10 cellular contexts compared by ENCODE assay signal in the genomic region with DNA sequence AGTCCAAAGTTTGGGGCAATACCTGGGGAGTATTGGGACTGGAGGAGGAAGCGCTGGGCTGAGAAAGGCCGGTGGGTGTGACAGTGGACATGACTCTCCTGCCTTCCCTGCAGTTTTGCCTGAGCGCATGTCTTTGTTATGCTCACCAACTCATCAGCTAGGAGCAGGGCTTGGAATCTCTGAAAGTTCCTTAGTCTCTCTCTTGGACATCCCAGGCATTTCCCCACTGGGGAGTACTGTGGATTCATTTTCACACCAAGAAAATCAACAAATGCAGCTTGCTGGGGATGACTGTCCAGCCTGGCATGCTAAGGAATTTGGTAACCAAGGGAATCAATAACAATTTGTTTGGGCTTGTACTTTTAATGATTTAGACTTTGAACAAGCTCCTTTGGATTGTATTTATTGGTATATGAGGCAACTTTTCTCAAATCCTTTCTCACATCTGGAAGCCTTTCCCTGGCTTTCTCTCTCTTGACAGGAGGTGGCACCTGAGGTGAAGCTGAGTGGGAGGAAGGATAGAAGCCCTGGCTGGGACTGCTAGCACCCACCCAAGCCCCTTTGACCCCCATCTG. TPM values are rescaled to one million over a fixed set of nuclear protein-coding genes. Genes with fewer than 3 reads are reported as not detected.
DNase-seq lines count a peak whose midpoint lies in the region; ATAC-seq and TF ChIP-seq lines count a peak whose summit lies in the region.
"Had no signal": no experiment of that assay in that cellular context is flagged by ENCODE, and none has a peak within 500 bp of the region (broad histone marks: within the 10 kb centered on the region; RNA-seq: fewer than 3 reads in every experiment).

No MANE protein-coding gene starts in this region.

- H4K8ac ChIP-seq in mesenchymal stem cell (ENCODE audit: low read length): no peak overlapping the region

- no peaks in the 10 kb centered on the region for H3K27me3 ChIP-seq in MG63
- no peaks in the 10 kb centered on the region for H3K27me3 ChIP-seq in mesenchymal stem cell (ENCODE audit: control insufficient read depth in 1 of 2, insufficient read depth in 1 of 2, low read length in 2 of 2)
- H3K27me3 ChIP-seq in body of pancreas: no peaks in the 10 kb centered on the region
- H3K27me3 ChIP-seq: upper lobe of left lung had no signal

- H3K36me3 ChIP-seq in MG63 (no peaks in the 10 kb centered on the region), mesenchymal stem cell (ENCODE audit: control insufficient read depth in 1 of 2, insufficient read depth in 2 of 2, low read depth in 1 of 2, low read length in 2 of 2) (no peaks in the 10 kb centered on the region), body of pancreas (replicated peaks in 1 of 2; ENCODE audit: insufficient read depth in 1 of 2, low read depth in 2 of 2) (no peaks in the 10 kb centered on the region)
- H3K36me3 ChIP-seq: upper lobe of left lung had no signal

- H3K14ac ChIP-seq in mesenchymal stem cell (ENCODE audit: low read length in 2 of 2): no peak overlapping the region

- H3K9ac ChIP-seq in mesenchymal stem cell (ENCODE audit: low read length): peak overlapping the region; percentile 78

- H3K18ac ChIP-seq in mesenchymal stem cell (ENCODE audit: low read depth in 1 of 2, low read length in 2 of 2): no peak overlapping the region

- H3K4me2 ChIP-seq in mesenchymal stem cell (ENCODE audit: low read length, poor library complexity, severe bottlenecking): peak overlapping the region; percentile 23

- H4K91ac ChIP-seq in mesenchymal stem cell (ENCODE audit: low read length): no peak overlapping the region

- TF ChIP-seq CTCF in epithelial cell of esophagus (IDR thresholded peaks at IDR 0.05; ENCODE audit: insufficient read depth, low read depth, low read length, missing control alignments) (peak; percentile 21), body of pancreas (IDR thresholded peaks at IDR 0.05) (no peak)

- peak overlapping the region; percentile 66 for H3K27ac ChIP-seq in mesenchymal stem cell (ENCODE audit: low read length, poor library complexity, severe bottlenecking)
- H3K27ac ChIP-seq in body of pancreas: no peak overlapping the region
- H3K27ac ChIP-seq: upper lobe of left lung had no signal

- H2BK120ac ChIP-seq in mesenchymal stem cell (ENCODE audit: low read depth, low read length): peak overlapping the region; percentile 88

- no peak overlapping the region for H2AK5ac ChIP-seq in mesenchymal stem cell (ENCODE audit: low read length, severe bottlenecking)

- DNase-seq in ELF-1 (ENCODE audit: low read depth, low spot score) (peak; percentile 69), MG63 (peak; percentile 41), epithelial cell of esophagus (ENCODE audit: low read depth) (peak; percentile 81), mesenchymal stem cell (peak; percentile 95), body of pancreas (no peak), HuH-7.5 (ENCODE audit: low spot score) (no peak), MV-4-11 (lab: John Stamatoyannopoulos, UW) (no peak)
- DNase-seq: activated effector memory CD4-positive, alpha-beta T cell treated with Interleukin-2 at 50 U/mL for 16 hours; upper lobe of left lung had no signal

- H2AFZ ChIP-seq in mesenchymal stem cell (ENCODE audit: low read depth, low read length): no peak overlapping the region

- ATAC-seq in body of pancreas (no peak), HG03045 (IDR thresholded peaks at IDR 0.05; ENCODE audit: unreplicated experiment) (no peak)

- H3K9me3 ChIP-seq in MG63: no peaks in the 10 kb centered on the region
- no peaks in the 10 kb centered on the region for H3K9me3 ChIP-seq in mesenchymal stem cell (ENCODE audit: control insufficient read depth, low read length)
- H3K9me3 ChIP-seq in body of pancreas: no peaks in the 10 kb centered on the region
- H3K9me3 ChIP-seq: upper lobe of left lung had no signal

- no peak overlapping the region for H3K4me3 ChIP-seq in MG63
- no peak overlapping the region for H3K4me3 ChIP-seq in epithelial cell of esophagus (ENCODE audit: low read length)
- H3K4me3 ChIP-seq in mesenchymal stem cell (ENCODE audit: insufficient read depth in 1 of 2, low read depth in 1 of 2, low read length in 2 of 2): no peak overlapping the region
- H3K4me3 ChIP-seq in body of pancreas: no peak overlapping the region
- H3K4me3 ChIP-seq: upper lobe of left lung had no signal

- peaks cover 6% of the 10 kb centered on the region for H3K4me1 ChIP-seq in mesenchymal stem cell (ENCODE audit: control insufficient read depth, insufficient read depth, low read depth, low read length)
- no peaks in the 10 kb centered on the region for H3K4me1 ChIP-seq in body of pancreas
- H3K4me1 ChIP-seq: upper lobe of left lung had no signal

- no peak overlapping the region for H3K4ac ChIP-seq in mesenchymal stem cell (ENCODE audit: low read depth in 1 of 2, low read length in 2 of 2)

- no peak overlapping the region for H3K23ac ChIP-seq in mesenchymal stem cell (ENCODE audit: low read length in 2 of 2)

- WGBS in mesenchymal stem cell: 31% methylated on average over 3 of the region's 3 CpGs
- 75 to 87% methylated on average over 3 of the region's 3 CpGs for WGBS in body of pancreas, 2 donors

- intact Hi-C loops in body of pancreas (cut with DNase I): no loop called here

- peak overlapping the region; percentile 23 for H2BK15ac ChIP-seq in mesenchymal stem cell (ENCODE audit: low read depth, poor library complexity, severe bottlenecking)

- H2BK5ac ChIP-seq in mesenchymal stem cell (ENCODE audit: low read depth, low read length, poor library complexity, severe bottlenecking): no peak overlapping the region

- no peak for TF ChIP-seq POLR2A in body of pancreas (IDR thresholded peaks at IDR 0.05)

- H2BK12ac ChIP-seq in mesenchymal stem cell (ENCODE audit: low read length in 2 of 2): no peak overlapping the region

- H3K79me1 ChIP-seq in mesenchymal stem cell (replicated peaks; ENCODE audit: low read length, poor library complexity, severe bottlenecking): no peaks in the 10 kb centered on the region

RNA-seq across cellular contexts. Expression of a gene that starts 48.5 kb away (rescaled TPM):
- 0.20 and 0.36 TPM in 2 replicates for total RNA-seq in MG63 (2014; rRNA removed; shearing (Covaris generic); ENCODE audit: low replicate concordance)
- 42.8 TPM for polyA plus RNA-seq in mesenchymal stem cell (2013, experiment 1 of 2)
- 43.5 TPM for polyA plus RNA-seq in mesenchymal stem cell (2013, experiment 2 of 2)
- total RNA-seq in body of pancreas: 1 to 10 TPM; 1.3 to 4.3 TPM

Comparison
In these comparisons a context has a peak if more than half of its experiments do, and no peak if none do; other contexts are left out.
1. DNase-seq: peak in ELF-1 (single experiment), MG63 (single experiment), epithelial cell of esophagus (single experiment) and mesenchymal stem cell (single experiment); none in body of pancreas (0 of 4), HuH-7.5 (single experiment) and MV-4-11 (single experiment).